In the genomic region with DNA sequence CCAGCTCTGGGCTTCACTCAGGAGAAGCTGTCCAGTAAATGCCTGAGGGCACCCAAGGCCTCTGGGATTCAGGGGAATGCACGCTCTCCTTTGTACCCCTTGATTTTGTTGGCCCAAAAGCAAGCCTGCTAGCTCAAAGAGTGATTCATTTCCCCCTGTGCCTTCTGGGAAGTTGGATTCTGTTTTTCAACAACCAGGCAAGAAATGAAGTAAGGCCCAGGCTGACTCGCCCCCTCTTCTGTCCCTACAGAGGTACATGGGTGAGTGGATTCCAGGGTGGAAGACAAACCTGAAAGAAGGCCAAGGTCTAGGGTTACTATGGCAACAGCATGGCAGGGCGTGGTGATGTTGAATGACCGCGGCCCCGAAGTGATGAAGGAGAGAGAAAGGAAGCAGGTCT, we compare ENCODE assay signal across 14 cellular contexts. TPM values are rescaled to one million over a fixed set of nuclear protein-coding genes. Genes with fewer than 3 reads are reported as not detected.
DNase-seq lines count a peak whose midpoint lies in the region; ATAC-seq and TF ChIP-seq lines count a peak whose summit lies in the region.
"Had no signal": no experiment of that assay in that cellular context is flagged by ENCODE, and none has a peak within 500 bp of the region (broad histone marks: within the 10 kb centered on the region; RNA-seq: fewer than 3 reads in every experiment).

No MANE protein-coding gene starts in this region.

- H4K8ac ChIP-seq in H9 (replicated peaks; ENCODE audit: insufficient read length, low read depth, low read length), result no peak overlapping the region

- H3K79me1 ChIP-seq in H9 (ENCODE audit: insufficient read depth, low read depth, low read length, poor library complexity, severe bottlenecking), result no peaks in the 10 kb centered on the region

- no peak overlapping the region for H2AK5ac ChIP-seq in H9 (ENCODE audit: insufficient read length, low read length)

- H4K91ac ChIP-seq in H9 (ENCODE audit: insufficient read length, low read depth, low read length), result no peak overlapping the region

- no peak overlapping the region for H3K14ac ChIP-seq in H9 (ENCODE audit: insufficient read depth, low read length)

- peak overlapping the region in 1 of 3 experiments; percentile 96; a peak in 1 of 7 replicates for H3K27ac Mint-ChIP-seq in H9
- H3K27ac Mint-ChIP-seq: endodermal cell had no signal

- in situ Hi-C loops in brain microvascular endothelial cell (cut with HindIII; ENCODE audit: low pct_ligation_motif_present, low sequenced_read_pairs), result no loop called here

- H3K9ac ChIP-seq in H9 (ENCODE audit: extremely low read depth, insufficient read length, low read length), result no peak overlapping the region

- no peak overlapping the region for H4K5ac ChIP-seq in H9 (ENCODE audit: insufficient read length, low read depth, low read length)

- H3K36me3 Mint-ChIP-seq in H9 (ENCODE audit: insufficient read depth in 1 of 3, low read depth in 3 of 3), result no peaks in the 10 kb centered on the region

- H2BK5ac ChIP-seq in H9 (ENCODE audit: insufficient read length, low read length), result no peak overlapping the region

- H3K4me3 ChIP-seq in AG10803 (ENCODE audit: low read length) (no peak overlapping the region), brain microvascular endothelial cell (ENCODE audit: low read depth, low read length) (no peak overlapping the region)
- H3K4me3 ChIP-seq: A549, thyroid gland had no signal

- no peak overlapping the region for H3T11ph ChIP-seq in H9 (ENCODE audit: low read length)

- H2BK12ac ChIP-seq in H9 (ENCODE audit: insufficient read length, low read depth, low read length), result no peak overlapping the region

- no peaks in the 10 kb centered on the region for H3K9me3 Mint-ChIP-seq in H9
- H3K9me3 Mint-ChIP-seq: endodermal cell had no signal

- no CpG with 5 or more reads among the region's 6 CpGs for WGBS in H9 (ENCODE audit: extremely low coverage, insufficient read length, low lambda C conversion rate)

- H3K27me3 ChIP-seq in brain microvascular endothelial cell (replicated peaks), result no peaks in the 10 kb centered on the region
- H3K27me3 ChIP-seq in H9 (ENCODE audit: insufficient read depth, low read length), result no peaks in the 10 kb centered on the region
- H3K27me3 ChIP-seq: thyroid gland had no signal

- no peak overlapping the region for H2AFZ ChIP-seq in H9 (ENCODE audit: low read length)

- no peak overlapping the region for H3K18ac ChIP-seq in H9 (ENCODE audit: insufficient read length, low read depth, low read length)

- no peak for TF ChIP-seq CTCF in AG10803 (conservative IDR thresholded peaks at IDR 0.05; ENCODE audit: low read length)
- no peak for TF ChIP-seq CTCF in brain microvascular endothelial cell (IDR thresholded peaks at IDR 0.05; ENCODE audit: low read depth, low read length, missing control alignments)
- TF ChIP-seq CTCF in H9 (conservative IDR thresholded peaks at IDR 0.05), result no peak

- no peak overlapping the region for H3K4ac ChIP-seq in H9 (ENCODE audit: low read depth, low read length)

- no peak overlapping the region for H2BK120ac ChIP-seq in H9 (ENCODE audit: low read depth, low read length, poor library complexity, severe bottlenecking)

- H3K79me2 ChIP-seq in H9 (ENCODE audit: insufficient read depth, low read length), result no peaks in the 10 kb centered on the region

- no peak overlapping the region for H3K56ac ChIP-seq in H9 (ENCODE audit: insufficient read length, low read depth, low read length)

- H3K23me2 ChIP-seq in H9 (ENCODE audit: insufficient read length, low read depth, low read length, poor library complexity, severe bottlenecking), result no peaks in the 10 kb centered on the region

- no peak overlapping the region for H3K4me3 Mint-ChIP-seq in H9
- H3K4me3 Mint-ChIP-seq: endodermal cell had no signal

- H3K4me1 Mint-ChIP-seq in H9, result no peaks in the 10 kb centered on the region
- H3K4me1 Mint-ChIP-seq: endodermal cell had no signal

- H2BK15ac ChIP-seq in H9 (ENCODE audit: low read depth, low read length), result no peak overlapping the region

- no peak overlapping the region for H3K4me2 ChIP-seq in H9 (ENCODE audit: insufficient read depth, insufficient read length, low read length)
- H3K4me2 ChIP-seq: A549 had no signal

- no peaks in the 10 kb centered on the region for H3K4me1 ChIP-seq in H9 (ENCODE audit: insufficient read depth, low read length)
- H3K4me1 ChIP-seq: A549, thyroid gland had no signal

- no peak overlapping the region for H3K23ac ChIP-seq in H9 (ENCODE audit: insufficient read length, low read depth, low read length)

- H4K20me1 ChIP-seq in H9 (ENCODE audit: control insufficient read depth, insufficient read depth, insufficient read length), result no peaks in the 10 kb centered on the region

- no peaks in the 10 kb centered on the region for H3K36me3 ChIP-seq in brain microvascular endothelial cell (replicated peaks)
- H3K36me3 ChIP-seq: thyroid gland had no signal

- no peak overlapping the region for H3K27ac ChIP-seq in brain microvascular endothelial cell
- no peak overlapping the region for H3K27ac ChIP-seq in H9 (ENCODE audit: insufficient read length, low read depth, low read length)
- H3K27ac ChIP-seq: A549 had no signal

- intact Hi-C loops in cardiac septum (cut with DNase I), result no loop called here
- intact Hi-C loops in posterior vena cava (cut with DNase I), result loop anchor here in 1 of 2 donors (5.0 kb wide), 1 partner anchor 1080 kb away; no protein-coding TSS in a partner anchor

- peak; percentile 24 for DNase-seq in AG10803 (ENCODE audit: low read depth)
- peak; percentile 33 for DNase-seq in brain microvascular endothelial cell
- peak; percentile 67 for DNase-seq in cardiac septum (ENCODE audit: low spot score)
- peak; percentile 50 for DNase-seq in posterior vena cava (ENCODE audit: low spot score)
- DNase-seq in H9, result no peak
- DNase-seq in NCI-H2081 (lab: John Stamatoyannopoulos, UW), result no peak
- DNase-seq in 8988T, result no peak
- DNase-seq: activated CD4-positive, alpha-beta T cell treated with anti-CD3 and anti-CD28 coated beads for 1 hour; endodermal cell; Karpas-422; small intestine; thyroid gland had no signal

- no peak for ATAC-seq in GM21717 (IDR thresholded peaks at IDR 0.05; ENCODE audit: unreplicated experiment)
- ATAC-seq: A549 had no signal

- H2BK20ac ChIP-seq in H9 (ENCODE audit: low read depth, low read length, poor library complexity, severe bottlenecking), result no peak overlapping the region

- H3K9me3 ChIP-seq in H9 (ENCODE audit: control insufficient read depth, low read depth, low read length), result no peaks in the 10 kb centered on the region
- H3K9me3 ChIP-seq: A549, thyroid gland had no signal

- peaks cover 13% of the 10 kb centered on the region for H3K27me3 Mint-ChIP-seq in H9 (ENCODE audit: low read depth)

RNA-seq across cellular contexts. Expression of gene SERPINA5, which starts 9.3 kb away (rescaled TPM):
- total RNA-seq in cardiac septum (1.2 TPM), posterior vena cava (10 to 100 TPM in 1 of 2 donors, 1 to 10 TPM in 1; 5.2 to 13.6 TPM), H9 (2021) (1.1 and 1.2 TPM in 2 replicates)

RNA-seq across cellular contexts. Expression of gene SERPINA4, which starts 10.7 kb away (rescaled TPM):
- total RNA-seq in cardiac septum (not detected), posterior vena cava (not detected), H9 (2021) (not detected in 2 replicates)
- total RNA-seq: endodermal cell, thyroid gland had no signal

RNA-seq across cellular contexts. Expression of gene SERPINA3, which starts 40.2 kb away (rescaled TPM):
- total RNA-seq in cardiac septum (24.5 TPM), posterior vena cava (100 to 1,000 TPM; 279 to 301 TPM), H9 (2021) (not detected in 2 replicates)

Comparison
In these comparisons a context has a peak if more than half of its experiments do, and no peak if none do; other contexts are left out.
1. DNase-seq: peak in AG10803 (single experiment), brain microvascular endothelial cell (single experiment), cardiac septum (single experiment) and posterior vena cava (single experiment); none in H9 (single experiment), NCI-H2081 (0 of 2) and 8988T (single experiment).
2. RNA of gene SERPINA3, which starts 40.2 kb away (total RNA-seq): 279 to 301 TPM in posterior vena cava and 24.5 TPM in cardiac septum (single experiment); not detected in H9; every median in the first group is over 10 times any median in the second.